In genomic region chr1:31016868-31017267, GRCh38 we compare ENCODE assay signal across 20 cellular contexts. TPM values are rescaled to one million over a fixed set of nuclear protein-coding genes. Genes with fewer than 3 reads are reported as not detected.
DNase-seq lines count a peak whose midpoint lies in the region; ATAC-seq and TF ChIP-seq lines count a peak whose summit lies in the region.
"Had no signal": no experiment of that assay in that cellular context is flagged by ENCODE, and none has a peak within 500 bp of the region (broad histone marks: within the 10 kb centered on the region; RNA-seq: fewer than 3 reads in every experiment).

No MANE protein-coding gene starts in this region.

- no peak overlapping the region for H3K4me3 ChIP-seq in Caco-2 (ENCODE audit: low read depth, low read length)
- no peak overlapping the region for H3K4me3 ChIP-seq in smooth muscle cell
- H3K4me3 ChIP-seq: A549; BLaER1 treated with 17β-estradiol and CSF1 and Interleukin-3, amounts not matched to agents 10 nM and 100 nM; SJCRH30 had no signal

- H3K4me1 ChIP-seq in Caco-2 (peaks cover 18% of the 10 kb centered on the region), smooth muscle cell (ENCODE audit: low read depth) (peaks cover 19% of the 10 kb centered on the region)
- H3K4me1 ChIP-seq: SJCRH30 had no signal

- intact Hi-C loops in Caco-2 (cut with micrococcal nuclease; ENCODE audit: unreplicated experiment), result no loop called here

- H3K27ac Mint-ChIP-seq in Caco-2 (ENCODE audit: unreplicated experiment) (peak overlapping the region; percentile 34), WTC11 (peak overlapping the region; percentile 4; the same call in 1 of the 2 replicates)

- POLR2A ChIA-PET in Caco-2 (lab: Charles Lee), result no interaction called here
- POLR2A ChIA-PET in WTC11 (lab: Charles Lee), result no interaction called here

- no peaks in the 10 kb centered on the region for H3K9me3 Mint-ChIP-seq in activated T-cell treated with anti-CD3 and anti-CD28 coated beads, Interleukin-2, amount 50 U/mL, for 4 hours
- H3K9me3 Mint-ChIP-seq in Caco-2 (ENCODE audit: unreplicated experiment) (no peaks in the 10 kb centered on the region), WTC11 (no peaks in the 10 kb centered on the region)
- H3K9me3 Mint-ChIP-seq: H9 had no signal

- H4K20me1 ChIP-seq in smooth muscle cell (ENCODE audit: low read depth), result peaks cover 100% of the 10 kb centered on the region

- no peaks in the 10 kb centered on the region for H3K9me3 ChIP-seq in Caco-2
- no peaks in the 10 kb centered on the region for H3K9me3 ChIP-seq in smooth muscle cell (replicated peaks; ENCODE audit: low read depth)
- H3K9me3 ChIP-seq: A549; BLaER1 treated with 17β-estradiol and CSF1 and Interleukin-3, amounts not matched to agents 10 nM and 100 nM had no signal

- WGBS in smooth muscle cell (ENCODE audit: low lambda C conversion rate), result 54% methylated on average over 3 of the region's 3 CpGs

- no peak for TF ChIP-seq CTCF in Caco-2 (IDR thresholded peaks at IDR 0.05; ENCODE audit: insufficient read depth in 1 of 2, low read depth in 1 of 2, low read length in 1 of 2, severe bottlenecking in 1 of 2, unreplicated experiment in 1 of 2)
- no peak for TF ChIP-seq CTCF in WTC11 (IDR thresholded peaks at IDR 0.05)
- TF ChIP-seq CTCF in smooth muscle cell (IDR thresholded peaks at IDR 0.05; ENCODE audit: borderline replicate concordance, insufficient read depth, poor library complexity, severe bottlenecking), result no peak

- H3K27me3 ChIP-seq in Caco-2 (replicated peaks; ENCODE audit: control insufficient read depth, insufficient read depth, low read length), result no peaks in the 10 kb centered on the region
- no peaks in the 10 kb centered on the region for H3K27me3 ChIP-seq in smooth muscle cell (ENCODE audit: low read depth)
- H3K27me3 ChIP-seq: BLaER1 treated with 17β-estradiol and CSF1 and Interleukin-3, amounts not matched to agents 10 nM and 100 nM; SJCRH30 had no signal

- H3K36me3 ChIP-seq in Caco-2 (ENCODE audit: control insufficient read depth, insufficient read depth, low read length) (no peaks in the 10 kb centered on the region), smooth muscle cell (ENCODE audit: low read depth) (no peaks in the 10 kb centered on the region)

- no peak for ATAC-seq in activated T-cell treated with anti-CD3 and anti-CD28 coated beads, Interleukin-2, amount 50 U/mL, for 4 hours
- no peak for ATAC-seq in WTC11
- ATAC-seq in GM19395 (IDR thresholded peaks at IDR 0.05; ENCODE audit: unreplicated experiment), result no peak
- ATAC-seq: A549, PC-3 had no signal

- no peak overlapping the region for H2AFZ ChIP-seq in smooth muscle cell (ENCODE audit: low read depth)

- H3K27me3 Mint-ChIP-seq in activated T-cell treated with anti-CD3 and anti-CD28 coated beads, Interleukin-2, amount 50 U/mL, for 4 hours (ENCODE audit: low read depth), result no peaks in the 10 kb centered on the region
- H3K27me3 Mint-ChIP-seq in Caco-2 (ENCODE audit: insufficient read depth, unreplicated experiment) (no peaks in the 10 kb centered on the region), WTC11 (ENCODE audit: low read depth) (no peaks in the 10 kb centered on the region)

- peak overlapping the region; percentile 1 for H3K27ac ChIP-seq in smooth muscle cell (ENCODE audit: low read depth)
- H3K27ac ChIP-seq: A549; BLaER1 treated with 17β-estradiol and CSF1 and Interleukin-3, amounts not matched to agents 10 nM and 100 nM; HL-60; RWPE1; SJCRH30 had no signal

- no TSS peak for BruUV-seq in Caco-2 (replicated peaks; lab: Mats Ljungman, UMichigan)

- H3K79me2 ChIP-seq in smooth muscle cell (ENCODE audit: low read depth), result peaks cover 100% of the 10 kb centered on the region

- no peak overlapping the region for H3K9ac ChIP-seq in smooth muscle cell (ENCODE audit: low read depth)
- H3K9ac ChIP-seq: BLaER1 treated with 17β-estradiol and CSF1 and Interleukin-3, amounts not matched to agents 10 nM and 100 nM had no signal

- peaks cover 68% of the 10 kb centered on the region for H3K4me1 Mint-ChIP-seq in activated T-cell treated with anti-CD3 and anti-CD28 coated beads, Interleukin-2, amount 50 U/mL, for 4 hours (ENCODE audit: low read depth)
- peaks cover 24% of the 10 kb centered on the region for H3K4me1 Mint-ChIP-seq in Caco-2 (ENCODE audit: low read depth, unreplicated experiment)
- peaks cover 36% of the 10 kb centered on the region for H3K4me1 Mint-ChIP-seq in WTC11

- peak overlapping the region; percentile 9 for H3K4me3 Mint-ChIP-seq in activated T-cell treated with anti-CD3 and anti-CD28 coated beads, Interleukin-2, amount 50 U/mL, for 4 hours
- H3K4me3 Mint-ChIP-seq in Caco-2 (ENCODE audit: unreplicated experiment), result no peak overlapping the region
- H3K4me3 Mint-ChIP-seq in WTC11, result no peak overlapping the region
- H3K4me3 Mint-ChIP-seq: H9 had no signal

- DNase-seq in activated T-cell treated with anti-CD3 and anti-CD28 coated beads, Interleukin-2, amount 50 U/mL, for 4 hours, result no peak
- no peak for DNase-seq in activated T-cell treated with anti-CD3 and anti-CD28 coated beads, Interleukin-2, amount 50 U/mL, for 1 hour
- DNase-seq in Caco-2 (no peak), WTC11 (ENCODE audit: low spot score) (no peak), smooth muscle cell (lab: John Stamatoyannopoulos, UW; ENCODE audit: unreplicated experiment) (no peak), SIG-M5 (lab: John Stamatoyannopoulos, UW) (no peak), CD1c-positive myeloid dendritic cell (ENCODE audit: extremely low spot score) (no peak)
- DNase-seq: COR-L47, DMS53, H9, NCI-H1105, NCI-H1694, NCI-H748 treated with DMSO at 0.1 percent for 48 hours, PC-3, SJCRH30 had no signal

- CTCF ChIA-PET in Caco-2 (lab: Charles Lee) (no interaction called here), WTC11 (lab: Charles Lee) (no interaction called here)

- H3K4me2 ChIP-seq in smooth muscle cell, result no peak overlapping the region
- H3K4me2 ChIP-seq: A549; BLaER1 treated with 17β-estradiol and CSF1 and Interleukin-3, amounts not matched to agents 10 nM and 100 nM had no signal

- peaks cover 18% of the 10 kb centered on the region for H3K36me3 Mint-ChIP-seq in activated T-cell treated with anti-CD3 and anti-CD28 coated beads, Interleukin-2, amount 50 U/mL, for 4 hours (ENCODE audit: insufficient read depth)
- H3K36me3 Mint-ChIP-seq in Caco-2 (ENCODE audit: insufficient read depth, unreplicated experiment) (peaks cover 17% of the 10 kb centered on the region), WTC11 (peaks cover 4% of the 10 kb centered on the region)

- peaks cover 14% of the 10 kb centered on the region for H3F3A ChIP-seq in smooth muscle cell (ENCODE audit: low read depth)

TF ChIP-seq in WTC11, 78 proteins besides CTCF, POLR2A, EP300 and RAD21:
- TF ChIP-seq ETV6 (CRISPR knock-in tag; IDR thresholded peaks at IDR 0.05), result no peak
- no peak for TF ChIP-seq ESRRA (CRISPR knock-in tag; IDR thresholded peaks at IDR 0.05; ENCODE audit: borderline replicate concordance)
- no peak for TF ChIP-seq USF2 (CRISPR knock-in tag; IDR thresholded peaks at IDR 0.05)
- no peak for TF ChIP-seq NR3C1 (CRISPR knock-in tag; conservative IDR thresholded peaks at IDR 0.05; ENCODE audit: low read depth)
- TF ChIP-seq SMAD4 (CRISPR knock-in tag; IDR thresholded peaks at IDR 0.05), result no peak
- TF ChIP-seq ZNF263 (CRISPR knock-in tag; IDR thresholded peaks at IDR 0.05; ENCODE audit: low read depth), result no peak
- no peak for TF ChIP-seq ZNF232 (CRISPR knock-in tag; IDR thresholded peaks at IDR 0.05)
TF ChIP-seq in WTC11: peak in this region for 0.

RNA-seq across cellular contexts. Expression of gene PUM1, which starts 48.6 kb away (rescaled TPM):
- total RNA-seq in activated T-cell treated with anti-CD3 and anti-CD28 coated beads, Interleukin-2, amount 50 U/mL, for 4 hours, result 100 to 1,000 TPM; 104 to 113 (median 110) TPM
- 92.3 and 93.7 TPM in 2 replicates for total RNA-seq in Caco-2 (2022)
- 142 to 151 TPM (median 147 TPM) in 3 replicates for total RNA-seq in WTC11 (2021)
- 78.2 and 79.6 TPM in 2 replicates for total RNA-seq in smooth muscle cell
- 49.0 and 54.0 TPM in 2 replicates for polyA plus RNA-seq in smooth muscle cell
